14 cellular contexts compared by ENCODE assay signal in genomic region chr1:219794085-219794743, GRCh38.
DNase-seq lines count a peak whose midpoint lies in the region; ATAC-seq and TF ChIP-seq lines count a peak whose summit lies in the region.
"Had no signal": no experiment of that assay in that cellular context is flagged by ENCODE, and none has a peak within 500 bp of the region (broad histone marks: within the 10 kb centered on the region; RNA-seq: fewer than 3 reads in every experiment).

No MANE protein-coding gene starts in this region.

- no peaks in the 10 kb centered on the region for H3K27me3 ChIP-seq in BLaER1
- peaks cover 27% of the 10 kb centered on the region for H3K27me3 ChIP-seq in A673 (replicated peaks; ENCODE audit: insufficient read depth, low read depth, low read length, poor library complexity)
- H3K27me3 ChIP-seq: MG63, ovary had no signal

- CTCF ChIA-PET in A673 (lab: Charles Lee) = no interaction called here

- intact Hi-C loops in A673 (cut with micrococcal nuclease; ENCODE audit: unreplicated experiment) = no loop called here

- BruUV-seq in A673 (replicated peaks; lab: Mats Ljungman, UMichigan) = no TSS peak

- peaks cover 7% of the 10 kb centered on the region; the same call in 1 of the 2 replicates for H3K4me1 ChIP-seq in BLaER1
- no peaks in the 10 kb centered on the region for H3K4me1 ChIP-seq in A673 (ENCODE audit: insufficient read depth, low read length, poor library complexity, severe bottlenecking)

- H3K9ac ChIP-seq in BLaER1 = no peak overlapping the region

- H3K27ac ChIP-seq in BLaER1 (no peak overlapping the region), A673 (ENCODE audit: low read depth, low read length, poor library complexity, severe bottlenecking) (no peak overlapping the region)
- H3K27ac ChIP-seq: ovary had no signal

- no peak overlapping the region for H3K4me3 ChIP-seq in BLaER1
- no peak overlapping the region for H3K4me3 ChIP-seq in A673 (ENCODE audit: low read depth, low read length, poor library complexity, severe bottlenecking)
- H3K4me3 ChIP-seq: MG63, ovary had no signal

- TF ChIP-seq CTCF in A673 (conservative IDR thresholded peaks at IDR 0.05; ENCODE audit: low read depth, low read length) = no peak

- DNase-seq in RKO (ENCODE audit: low spot score) (no peak), A673 (ENCODE audit: low spot score) (no peak), germinal center (ENCODE audit: low spot score) (no peak)
- DNase-seq: activated CD4-positive, alpha-beta T cell treated with anti-CD3 and anti-CD28 coated beads for 4 hours; activated T-cell treated with anti-CD3 and anti-CD28 coated beads, Interleukin-2, amount 50 U/mL, for 48 hours; mesenchymal stem cell; MG63; ovary; trophoblast cell had no signal

- POLR2A ChIA-PET in A673 (lab: Charles Lee; ENCODE audit: low non-redundant PET) = no interaction called here

- no peaks in the 10 kb centered on the region for H4K20me1 ChIP-seq in BLaER1

- H3K4me2 ChIP-seq in BLaER1 = peak overlapping the region; percentile 13; the same call in 1 of the 2 replicates

- no peaks in the 10 kb centered on the region for H3K36me3 ChIP-seq in BLaER1
- no peaks in the 10 kb centered on the region for H3K36me3 ChIP-seq in A673 (ENCODE audit: insufficient read depth, low read length, poor library complexity, severe bottlenecking)
- H3K36me3 ChIP-seq: MG63, ovary had no signal

- ATAC-seq in GM19023 (IDR thresholded peaks at IDR 0.05; ENCODE audit: unreplicated experiment) = peak; percentile 60
- peak; percentile 47 for ATAC-seq in HG02623 (IDR thresholded peaks at IDR 0.05; ENCODE audit: unreplicated experiment)
- peak; percentile 48 for ATAC-seq in HG03575 (IDR thresholded peaks at IDR 0.05; ENCODE audit: extremely low read depth, insufficient number of reproducible peaks, low FRiP score, unreplicated experiment)
- ATAC-seq in GM18517 (IDR thresholded peaks at IDR 0.05; ENCODE audit: unreplicated experiment) = no peak

- H3K9me3 ChIP-seq in BLaER1 (no peaks in the 10 kb centered on the region), A673 (ENCODE audit: low read depth, low read length, poor library complexity, severe bottlenecking) (no peaks in the 10 kb centered on the region)
- H3K9me3 ChIP-seq: ovary had no signal
